In genomic region chr15:31803388-31803884, GRCh38 we compare ENCODE assay signal across 2 cellular contexts.
TF ChIP-seq lines count a peak whose summit lies in the region.

No MANE protein-coding gene starts in this region.

TF ChIP-seq in HEK293, 187 proteins besides CTCF, POLR2A, EP300 and RAD21:
- TF ChIP-seq ZNF132 (tag by site-specific recombination; IDR thresholded peaks at IDR 0.05; ENCODE audit: borderline replicate concordance) (no peak), ZBTB44 (tag by site-specific recombination; IDR thresholded peaks at IDR 0.05) (no peak), SETDB1 (IDR thresholded peaks at IDR 0.05; ENCODE audit: insufficient read length, low read length) (no peak), ZNF600 (tag by site-specific recombination; IDR thresholded peaks at IDR 0.05) (no peak), MZF1 (tag by site-specific recombination; IDR thresholded peaks at IDR 0.05; ENCODE audit: borderline replicate concordance) (no peak), ZNF623 (tag by site-specific recombination; IDR thresholded peaks at IDR 0.05) (no peak), ZIC2 (tag by site-specific recombination; IDR thresholded peaks at IDR 0.05) (peak; percentile 28; the same call in 1 of the 2 replicates), ZNF76 (tag by site-specific recombination; IDR thresholded peaks at IDR 0.05; ENCODE audit: borderline replicate concordance, low read depth) (no peak)

TF ChIP-seq in GM12878, 131 proteins besides CTCF, POLR2A, EP300 and RAD21:
- TF ChIP-seq EED (IDR thresholded peaks at IDR 0.05; ENCODE audit: low read depth) (0 out of 2 replicates have a peak, but pooled peaks have one; percentile 26), RFX5 (IDR thresholded peaks at IDR 0.05; ENCODE audit: low read depth, low read length) (no peak), YBX1 (IDR thresholded peaks at IDR 0.05) (no peak), JUNB (IDR thresholded peaks at IDR 0.05) (peak; percentile 24; the same call in 1 of the 2 replicates), POU2F2 (IDR thresholded peaks at IDR 0.05; ENCODE audit: borderline replicate concordance, low read depth, low read length) (no peak)
- TF ChIP-seq, protein P1, sequence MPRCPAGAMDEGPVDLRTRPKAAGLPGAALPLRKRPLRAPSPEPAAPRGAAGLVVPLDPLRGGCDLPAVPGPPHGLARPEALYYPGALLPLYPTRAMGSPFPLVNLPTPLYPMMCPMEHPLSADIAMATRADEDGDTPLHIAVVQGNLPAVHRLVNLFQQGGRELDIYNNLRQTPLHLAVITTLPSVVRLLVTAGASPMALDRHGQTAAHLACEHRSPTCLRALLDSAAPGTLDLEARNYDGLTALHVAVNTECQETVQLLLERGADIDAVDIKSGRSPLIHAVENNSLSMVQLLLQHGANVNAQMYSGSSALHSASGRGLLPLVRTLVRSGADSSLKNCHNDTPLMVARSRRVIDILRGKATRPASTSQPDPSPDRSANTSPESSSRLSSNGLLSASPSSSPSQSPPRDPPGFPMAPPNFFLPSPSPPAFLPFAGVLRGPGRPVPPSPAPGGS (IDR thresholded peaks at IDR 0.05; ENCODE audit: borderline replicate concordance, insufficient read depth, low read depth, low read length, poor library complexity, severe bottlenecking), result no peak
